ENCODE assay signal across 8 cellular contexts in the genomic region with DNA sequence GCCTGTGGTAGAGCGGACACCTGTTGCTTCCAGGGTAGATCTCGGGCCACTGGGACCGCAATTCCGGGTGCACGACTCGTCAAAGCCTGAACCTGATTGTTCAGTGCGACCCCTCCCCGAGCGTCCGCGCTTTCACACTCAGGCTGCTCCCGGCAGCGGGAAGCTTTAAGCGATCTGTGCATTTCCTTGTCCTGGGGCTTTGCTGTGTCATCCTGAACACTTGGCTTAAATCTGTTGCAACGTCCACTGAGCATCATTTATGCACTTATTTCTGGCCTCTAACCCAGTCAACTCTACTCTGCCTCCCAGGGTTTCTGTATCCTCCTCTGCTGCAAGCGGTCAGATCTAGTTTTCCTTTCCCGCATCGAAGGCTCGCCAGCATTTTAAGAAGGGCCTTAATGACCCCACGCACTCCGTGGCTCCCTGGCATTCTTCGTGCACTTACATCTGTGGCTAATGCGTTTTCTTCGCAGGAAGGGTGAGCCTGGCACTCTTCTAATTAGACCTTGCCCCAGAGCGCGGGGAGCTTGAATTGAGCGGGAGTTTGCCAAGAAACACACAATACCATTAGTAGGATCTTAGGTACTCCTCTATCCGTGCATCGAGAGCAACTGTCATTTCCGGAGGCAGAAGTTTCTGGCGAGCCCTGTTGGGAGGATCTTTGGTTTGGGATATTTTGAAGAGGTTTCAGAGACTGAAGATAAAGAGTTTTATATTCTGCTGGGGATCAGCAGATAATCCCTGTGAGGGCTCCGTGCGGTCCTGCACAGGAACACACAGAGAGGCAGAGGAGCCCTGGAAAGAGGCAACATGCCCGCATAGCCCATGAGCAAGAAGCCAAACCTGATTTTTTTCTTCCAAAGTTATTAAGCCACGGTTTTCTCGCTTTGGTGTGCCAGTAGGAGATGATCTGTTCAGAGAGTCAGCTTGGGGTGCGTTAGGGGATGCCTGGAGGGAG. TPM values are rescaled to one million over a fixed set of nuclear protein-coding genes. Genes with fewer than 3 reads are reported as not detected.
A peak's percentile ranks its signal among the peaks of the same experiment; 100 is the strongest.
DNase-seq lines count a peak whose midpoint lies in the region; ATAC-seq and TF ChIP-seq lines count a peak whose summit lies in the region.

No MANE protein-coding gene starts in this region.

- H3K9me3 ChIP-seq in right atrium auricular region: no peaks in the 10 kb centered on the region

- intact Hi-C loops in activated CD4-positive, alpha-beta T cell treated with anti-CD3 and anti-CD28 coated beads, Interleukin-2, amount 10 ng/mL, durations not matched to agents 24 days and 14 days (cut with micrococcal nuclease): loop anchor here (10.0 kb wide), 1 partner anchor 96 kb away; no protein-coding TSS in a partner anchor
- intact Hi-C loops in sciatic nerve (cut with DNase I): no loop called here

- H3K4me1 Mint-ChIP-seq in activated CD4-positive, alpha-beta T cell treated with anti-CD3 and anti-CD28 coated beads, Interleukin-2, amount 10 ng/mL, durations not matched to agents 24 days and 14 days: peaks cover 17% of the 10 kb centered on the region
- peaks cover 11% of the 10 kb centered on the region for H3K4me1 Mint-ChIP-seq in activated T-helper 17 cell treated with anti-CD3 and anti-CD28 coated beads, Interleukin-2, amount 50 U/mL, for 72 hours

- no peaks in the 10 kb centered on the region for H3K36me3 ChIP-seq in right atrium auricular region

- H3K4me3 Mint-ChIP-seq in activated CD4-positive, alpha-beta T cell treated with anti-CD3 and anti-CD28 coated beads, Interleukin-2, amount 10 ng/mL, durations not matched to agents 24 days and 14 days: peak overlapping the region; percentile 76
- H3K4me3 Mint-ChIP-seq in activated T-helper 17 cell treated with anti-CD3 and anti-CD28 coated beads, Interleukin-2, amount 50 U/mL, for 72 hours: peak overlapping the region; percentile 77

- no peaks in the 10 kb centered on the region for H3K9me3 Mint-ChIP-seq in activated CD4-positive, alpha-beta T cell treated with anti-CD3 and anti-CD28 coated beads, Interleukin-2, amount 10 ng/mL, durations not matched to agents 24 days and 14 days
- no peaks in the 10 kb centered on the region for H3K9me3 Mint-ChIP-seq in activated T-helper 17 cell treated with anti-CD3 and anti-CD28 coated beads, Interleukin-2, amount 50 U/mL, for 72 hours

- peaks cover 45% of the 10 kb centered on the region for H3K27me3 Mint-ChIP-seq in activated CD4-positive, alpha-beta T cell treated with anti-CD3 and anti-CD28 coated beads, Interleukin-2, amount 10 ng/mL, durations not matched to agents 24 days and 14 days
- peaks cover 34% of the 10 kb centered on the region for H3K27me3 Mint-ChIP-seq in activated T-helper 17 cell treated with anti-CD3 and anti-CD28 coated beads, Interleukin-2, amount 50 U/mL, for 72 hours

- peak; percentile 32 for ATAC-seq in activated T-helper 17 cell treated with anti-CD3 and anti-CD28 coated beads, Interleukin-2, amount 50 U/mL, for 72 hours (replicated peaks)
- ATAC-seq in sciatic nerve (peak; percentile 77), HG03378 (IDR thresholded peaks at IDR 0.05; ENCODE audit: unreplicated experiment) (no peak), GM18498 (IDR thresholded peaks at IDR 0.05; ENCODE audit: unreplicated experiment) (no peak)

- peak overlapping the region; percentile 70 to 86 for H3K4me3 ChIP-seq in right atrium auricular region

- no peak overlapping the region for H3K27ac Mint-ChIP-seq in activated CD4-positive, alpha-beta T cell treated with anti-CD3 and anti-CD28 coated beads, Interleukin-2, amount 10 ng/mL, durations not matched to agents 24 days and 14 days
- no peak overlapping the region for H3K27ac Mint-ChIP-seq in activated T-helper 17 cell treated with anti-CD3 and anti-CD28 coated beads, Interleukin-2, amount 50 U/mL, for 72 hours

- peak overlapping the region; percentile 65 to 73 for H3K27ac ChIP-seq in right atrium auricular region

- peak; percentile 60 for DNase-seq in activated CD4-positive, alpha-beta T cell treated with anti-CD3 and anti-CD28 coated beads, Interleukin-2, amount 10 ng/mL, durations not matched to agents 24 days and 14 days
- no peak for DNase-seq in activated CD4-positive, alpha-beta T cell treated with anti-CD3 and anti-CD28 coated beads, Interleukin-2, amount 50 U/mL, for 1 hour
- DNase-seq in right atrium auricular region (ENCODE audit: low spot score) (no peak), sciatic nerve (ENCODE audit: low spot score) (no peak)
- DNase-seq in activated CD4-positive, alpha-beta T cell treated with anti-CD3 and anti-CD28 coated beads for 4 hours: no peak

- H3K36me3 Mint-ChIP-seq in activated CD4-positive, alpha-beta T cell treated with anti-CD3 and anti-CD28 coated beads, Interleukin-2, amount 10 ng/mL, durations not matched to agents 24 days and 14 days (ENCODE audit: low read depth): no peaks in the 10 kb centered on the region
- H3K36me3 Mint-ChIP-seq in activated T-helper 17 cell treated with anti-CD3 and anti-CD28 coated beads, Interleukin-2, amount 50 U/mL, for 72 hours (ENCODE audit: low read depth): no peaks in the 10 kb centered on the region

- no peaks in the 10 kb centered on the region for H3K27me3 ChIP-seq in right atrium auricular region

- no peak for TF ChIP-seq CTCF in right atrium auricular region (IDR thresholded peaks at IDR 0.05)

- H3K4me1 ChIP-seq in right atrium auricular region: peaks cover 0 to 16% of the 10 kb centered on the region in 2 donors

RNA-seq across cellular contexts. Expression of gene DDIT4L, which starts 0.7 kb away (rescaled TPM):
- 0.56 and 0.76 TPM in 2 replicates for total RNA-seq in activated CD4-positive, alpha-beta T cell treated with anti-CD3 and anti-CD28 coated beads, Interleukin-2, amount 10 ng/mL, durations not matched to agents 24 days and 14 days
- 1 to 10 TPM; 1.8 to 3.5 TPM for total RNA-seq in activated T-helper 17 cell treated with anti-CD3 and anti-CD28 coated beads, Interleukin-2, amount 50 U/mL, for 72 hours
- total RNA-seq in right atrium auricular region (10 to 100 TPM in 1 of 2 donors, 1 to 10 TPM in 1; 2.0 to 10.1 TPM), sciatic nerve (11.5 TPM)

Comparison
In these comparisons a context has a peak if more than half of its experiments do, and no peak if none do; other contexts are left out.
1. ATAC-seq: peak in activated T-helper 17 cell treated with anti-CD3 and anti-CD28 coated beads, Interleukin-2, amount 50 U/mL, for 72 hours (single experiment) and sciatic nerve (single experiment); none in HG03378 (single experiment) and GM18498 (single experiment).